In the genomic region with DNA sequence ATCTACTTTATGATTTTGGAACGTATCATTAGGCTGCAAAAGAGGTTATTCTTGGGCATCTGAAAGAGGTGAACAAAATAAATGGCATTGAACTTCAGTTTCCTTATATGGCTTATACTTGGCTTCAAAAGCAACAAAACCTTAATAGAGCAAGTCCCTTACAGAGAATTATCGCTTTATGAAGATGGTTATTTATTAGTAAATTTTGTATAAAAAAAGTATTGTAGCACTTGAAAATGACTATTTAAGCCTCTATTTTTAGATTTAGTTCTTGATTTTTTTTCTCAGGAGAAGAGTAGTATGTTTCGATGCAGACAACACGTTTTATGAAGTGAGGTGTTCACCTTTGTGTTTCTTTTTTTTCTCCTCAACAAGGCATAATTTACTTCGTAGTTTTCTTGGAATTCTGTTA, we compare ENCODE assay signal across 8 cellular contexts. TPM values are rescaled to one million over a fixed set of nuclear protein-coding genes. Genes with fewer than 3 reads are reported as not detected.
DNase-seq lines count a peak whose midpoint lies in the region; ATAC-seq and TF ChIP-seq lines count a peak whose summit lies in the region.

No MANE protein-coding gene starts in this region.

- H3K4me2 ChIP-seq in neuronal stem cell (ENCODE audit: insufficient read depth, low read length, poor library complexity, severe bottlenecking), result no peak overlapping the region

- no peak overlapping the region for H3K14ac ChIP-seq in neuronal stem cell (ENCODE audit: low read length)

- H2AFZ ChIP-seq in neuronal stem cell (ENCODE audit: low read length), result no peak overlapping the region

- no peaks in the 10 kb centered on the region for H3K27me3 ChIP-seq in CD8-positive, alpha-beta T cell (ENCODE audit: insufficient read depth, low read length)
- H3K27me3 ChIP-seq in MG63 (no peaks in the 10 kb centered on the region), neuronal stem cell (ENCODE audit: control insufficient read depth in 3 of 3, insufficient read depth in 3 of 3, low read depth in 1 of 3, low read length in 3 of 3) (no peaks in the 10 kb centered on the region)
- H3K27me3 ChIP-seq in effector memory CD4-positive, alpha-beta T cell (replicated peaks; ENCODE audit: control insufficient read depth, insufficient read depth, low read length, poor library complexity, severe bottlenecking), result no peaks in the 10 kb centered on the region

- no peak overlapping the region for H4K8ac ChIP-seq in neuronal stem cell (ENCODE audit: low read depth, low read length)

- H3K4me3 ChIP-seq in CD8-positive, alpha-beta T cell (ENCODE audit: low read depth, low read length), result peak overlapping the region; percentile 67
- H3K4me3 ChIP-seq in MG63 (peak overlapping the region; percentile 99), neuronal stem cell (ENCODE audit: low read length in 2 of 2) (peak overlapping the region in 1 of 2 donors; percentile 69), mucosa of descending colon (no peak overlapping the region)
- H3K4me3 ChIP-seq in effector memory CD4-positive, alpha-beta T cell (ENCODE audit: insufficient read depth, low read depth, low read length, poor library complexity, severe bottlenecking), result peak overlapping the region; percentile 86

- H3K27ac ChIP-seq in CD8-positive, alpha-beta T cell (ENCODE audit: low read depth, low read length), result peak overlapping the region; percentile 84
- H3K27ac ChIP-seq in effector memory CD4-positive, alpha-beta T cell (ENCODE audit: insufficient read depth, low read length, poor library complexity, severe bottlenecking), result peak overlapping the region; percentile 97
- no peak overlapping the region for H3K27ac ChIP-seq in neuronal stem cell (replicated peaks; ENCODE audit: low read length)

- no peak for DNase-seq in CD8-positive, alpha-beta T cell
- no peak for DNase-seq in MG63
- DNase-seq in effector memory CD4-positive, alpha-beta T cell, result no peak
- DNase-seq in neural crest cell (ENCODE audit: low read depth, low spot score), result no peak
- no peak for DNase-seq in NCI-H146 treated with DMSO at 0.1 percent for 48 hours (lab: John Stamatoyannopoulos, UW; ENCODE audit: unreplicated experiment)
- no peak for DNase-seq in neuronal stem cell (ENCODE audit: low spot score)
- no peak for DNase-seq in mucosa of descending colon

- H3K9me3 ChIP-seq in CD8-positive, alpha-beta T cell (ENCODE audit: low read length), result no peaks in the 10 kb centered on the region
- H3K9me3 ChIP-seq in MG63 (no peaks in the 10 kb centered on the region), neuronal stem cell (replicated peaks in 1 of 2; ENCODE audit: control insufficient read depth in 2 of 2, insufficient read depth in 1 of 2, low read depth in 1 of 2, low read length in 2 of 2) (peaks cover 0 to 21% of the 10 kb centered on the region in 2 donors), mucosa of descending colon (no peaks in the 10 kb centered on the region)
- no peaks in the 10 kb centered on the region for H3K9me3 ChIP-seq in effector memory CD4-positive, alpha-beta T cell (ENCODE audit: control insufficient read depth, low read length)

- H2AK5ac ChIP-seq in neuronal stem cell (ENCODE audit: low read depth, low read length), result no peak overlapping the region

- H3K27me3 Mint-ChIP-seq in CD8-positive, alpha-beta T cell (ENCODE audit: low read depth), result no peaks in the 10 kb centered on the region
- H3K27me3 Mint-ChIP-seq in neural crest cell (ENCODE audit: low read depth), result no peaks in the 10 kb centered on the region

- peak overlapping the region; percentile 95 for H3K27ac Mint-ChIP-seq in CD8-positive, alpha-beta T cell
- peak overlapping the region; percentile 53 for H3K27ac Mint-ChIP-seq in neural crest cell (ENCODE audit: unreplicated experiment)

- peaks cover 40% of the 10 kb centered on the region for H3K4me1 ChIP-seq in CD8-positive, alpha-beta T cell (ENCODE audit: insufficient read depth, low read length)
- H3K4me1 ChIP-seq in effector memory CD4-positive, alpha-beta T cell (ENCODE audit: control insufficient read depth, insufficient read depth, low read length, poor library complexity, severe bottlenecking), result peaks cover 7% of the 10 kb centered on the region
- H3K4me1 ChIP-seq in neuronal stem cell (ENCODE audit: control insufficient read depth in 2 of 2, insufficient read depth in 1 of 2, low read depth in 1 of 2, low read length in 2 of 2) (no peaks in the 10 kb centered on the region), mucosa of descending colon (ENCODE audit: low read depth) (peaks cover 10% of the 10 kb centered on the region)

- H3K79me1 ChIP-seq in neuronal stem cell (ENCODE audit: low read depth, low read length), result peaks cover 5% of the 10 kb centered on the region

- POLR2A ChIA-PET in CD8-positive, alpha-beta T cell (lab: Charles Lee), result interaction anchor here (1.3 kb wide), 1 partner anchor 77 kb away, joined by 3 read pairs; no protein-coding TSS in a partner anchor

- H2BK15ac ChIP-seq in neuronal stem cell (ENCODE audit: low read length), result no peak overlapping the region

- H3K9me3 Mint-ChIP-seq in CD8-positive, alpha-beta T cell, result no peaks in the 10 kb centered on the region
- H3K9me3 Mint-ChIP-seq in neural crest cell, result no peaks in the 10 kb centered on the region

- H3K4me3 Mint-ChIP-seq in CD8-positive, alpha-beta T cell, result peak overlapping the region; percentile 95
- H3K4me3 Mint-ChIP-seq in neural crest cell, result peak overlapping the region; percentile 94

- no peak overlapping the region for H2BK12ac ChIP-seq in neuronal stem cell (ENCODE audit: low read length)

- H3K23ac ChIP-seq in neuronal stem cell (ENCODE audit: low read depth, low read length, poor library complexity), result no peak overlapping the region

- no peak overlapping the region for H4K91ac ChIP-seq in neuronal stem cell (ENCODE audit: low read depth, low read length, poor library complexity)

- peaks cover 55% of the 10 kb centered on the region for H3K4me1 Mint-ChIP-seq in CD8-positive, alpha-beta T cell (ENCODE audit: low read depth)
- H3K4me1 Mint-ChIP-seq in neural crest cell, result peaks cover 44% of the 10 kb centered on the region

- CTCF ChIA-PET in CD8-positive, alpha-beta T cell (lab: Charles Lee), result interaction anchor here (1.3 kb wide), 1 partner anchor 167 kb away, joined by 4 read pairs; no protein-coding TSS in a partner anchor

- no CpG with 5 or more reads among the region's 5 CpGs for WGBS in neuronal stem cell (ENCODE audit: extremely low coverage in 2 of 2, insufficient read length in 2 of 2, insufficient replicate concordance in 1 of 2), 2 donors

- H2BK120ac ChIP-seq in neuronal stem cell (ENCODE audit: low read depth, low read length), result no peak overlapping the region

- H3K9ac ChIP-seq in neuronal stem cell (ENCODE audit: low read depth, low read length, poor library complexity), result no peak overlapping the region

- H3K36me3 ChIP-seq in CD8-positive, alpha-beta T cell (ENCODE audit: insufficient read depth, low read length), result no peaks in the 10 kb centered on the region
- H3K36me3 ChIP-seq in MG63 (peaks cover 30% of the 10 kb centered on the region), neuronal stem cell (replicated peaks in 1 of 2; ENCODE audit: control insufficient read depth in 2 of 2, insufficient read depth in 2 of 2, low read length in 2 of 2) (peaks cover 0 to 35% of the 10 kb centered on the region in 2 donors), mucosa of descending colon (ENCODE audit: low read depth) (no peaks in the 10 kb centered on the region)
- H3K36me3 ChIP-seq in effector memory CD4-positive, alpha-beta T cell (ENCODE audit: control insufficient read depth, insufficient read depth, low read length), result no peaks in the 10 kb centered on the region

- no peak overlapping the region for H3K4ac ChIP-seq in neuronal stem cell (ENCODE audit: low read length)

- H2BK5ac ChIP-seq in neuronal stem cell (ENCODE audit: low read length), result no peak overlapping the region

- ATAC-seq in CD8-positive, alpha-beta T cell, result no peak
- ATAC-seq in esophagus mucosa (no peak), mucosa of descending colon (no peak)

- H3K18ac ChIP-seq in neuronal stem cell (ENCODE audit: low read length), result no peak overlapping the region

- H3K36me3 Mint-ChIP-seq in CD8-positive, alpha-beta T cell, result peaks cover 44% of the 10 kb centered on the region
- no peaks in the 10 kb centered on the region for H3K36me3 Mint-ChIP-seq in neural crest cell (ENCODE audit: low read depth)

- TF ChIP-seq CTCF in CD8-positive, alpha-beta T cell (IDR thresholded peaks at IDR 0.05), result no peak
- TF ChIP-seq CTCF in neural crest cell (conservative IDR thresholded peaks at IDR 0.05) (no peak), mucosa of descending colon (IDR thresholded peaks at IDR 0.05) (no peak)

- intact Hi-C loops in CD8-positive, alpha-beta T cell (cut with DNase I, micrococcal nuclease), result loop anchor here (5.0 to 10.0 kb wide), 6 partner anchors 34 to 366 kb away; a partner anchor contains a TSS
- intact Hi-C loops in mucosa of descending colon (cut with DNase I, micrococcal nuclease), result loop anchor here (5.0 kb wide), 3 partner anchors 116 to 219 kb away; a partner anchor contains a TSS

RNA-seq across cellular contexts. Expression of a gene that starts 2.0 kb away (rescaled TPM):
- 10 to 100 TPM; 85.6 to 87.1 TPM for total RNA-seq in CD8-positive, alpha-beta T cell
- 23.5 and 28.4 TPM in 2 replicates for total RNA-seq in MG63 (2014; rRNA removed; shearing (Covaris generic); ENCODE audit: low replicate concordance)
- total RNA-seq in neural crest cell (51.2 and 52.2 TPM in 2 replicates), esophagus mucosa (41.6 TPM), mucosa of descending colon (100 to 1,000 TPM; 123 to 157 (median 129) TPM)
- 29.8 TPM for polyA plus RNA-seq in neuronal stem cell (2013, experiment 1 of 2)
- polyA plus RNA-seq in neuronal stem cell (2013, experiment 2 of 2), result 28.4 TPM
